ENCODE assay signal across 10 cellular contexts in the genomic region with DNA sequence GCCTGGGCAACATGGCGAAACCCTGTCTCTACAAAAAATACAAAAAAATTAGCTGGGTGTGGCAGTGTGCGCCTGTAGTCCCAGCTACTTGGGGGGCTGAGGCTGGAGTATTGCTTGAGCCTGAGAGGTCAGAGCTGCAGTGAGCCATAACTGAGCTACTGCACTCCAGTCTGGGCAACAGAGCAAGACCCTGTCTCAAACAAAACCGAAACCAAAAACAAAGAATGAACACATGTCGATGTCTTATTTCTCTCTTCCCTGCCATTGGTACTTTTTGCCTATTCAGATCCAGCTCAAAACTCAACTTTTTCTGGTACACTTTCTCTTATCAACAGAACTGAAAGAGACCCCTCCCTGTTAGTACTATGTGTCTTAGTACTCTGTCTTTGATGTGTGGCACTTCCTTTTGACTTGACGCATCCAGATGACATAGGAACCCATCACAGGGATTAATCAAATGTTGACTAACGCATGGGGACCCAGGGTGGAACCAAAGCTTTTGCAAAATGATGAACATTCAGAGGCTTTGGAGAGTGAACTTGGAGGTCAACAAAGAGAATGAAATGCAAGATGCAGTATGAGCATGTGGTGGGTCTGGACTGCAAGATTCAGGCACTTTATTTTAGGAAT. TPM values are rescaled to one million over a fixed set of nuclear protein-coding genes. Genes with fewer than 3 reads are reported as not detected.
DNase-seq lines count a peak whose midpoint lies in the region; ATAC-seq and TF ChIP-seq lines count a peak whose summit lies in the region.
"Had no signal": no experiment of that assay in that cellular context is flagged by ENCODE, and none has a peak within 500 bp of the region (broad histone marks: within the 10 kb centered on the region; RNA-seq: fewer than 3 reads in every experiment).

No MANE protein-coding gene starts in this region.

- no peak overlapping the region for H3K4me3 ChIP-seq in HCT116 (replicated peaks in 1 of 2; ENCODE audit: low read depth in 1 of 2, low read length in 2 of 2)
- H3K4me3 ChIP-seq in adipocyte (ENCODE audit: low read length) = peak overlapping the region; percentile 42
- no peak overlapping the region for H3K4me3 ChIP-seq in skeletal muscle satellite cell (ENCODE audit: low read length)

- H3K9me3 ChIP-seq in HCT116 (ENCODE audit: control insufficient read depth in 1 of 2, insufficient read depth in 1 of 2, low read depth in 1 of 2, low read length in 2 of 2) (no peaks in the 10 kb centered on the region), adipocyte (ENCODE audit: control insufficient read depth, low read length) (no peaks in the 10 kb centered on the region), skeletal muscle satellite cell (replicated peaks; ENCODE audit: low read length) (no peaks in the 10 kb centered on the region)

- no peaks in the 10 kb centered on the region for H3K36me3 Mint-ChIP-seq in activated CD4-positive, alpha-beta T cell treated with anti-CD3 and anti-CD28 coated beads, Interleukin-2, amount 10 ng/mL, durations not matched to agents 24 days and 14 days (ENCODE audit: low read depth)

- H3K36me3 ChIP-seq in HCT116 (ENCODE audit: control insufficient read depth in 1 of 2, insufficient read depth in 2 of 2, low read length in 2 of 2) (peaks cover 0 to 3% of the 10 kb centered on the region in 2 experiments; a peak in 2 of 4 replicates), adipocyte (ENCODE audit: control insufficient read depth, insufficient read depth, low read length, severe bottlenecking) (no peaks in the 10 kb centered on the region), skeletal muscle satellite cell (ENCODE audit: insufficient read depth, low read length) (peaks cover 5% of the 10 kb centered on the region)

- peaks cover 21% of the 10 kb centered on the region for H3K4me1 Mint-ChIP-seq in activated CD4-positive, alpha-beta T cell treated with anti-CD3 and anti-CD28 coated beads, Interleukin-2, amount 10 ng/mL, durations not matched to agents 24 days and 14 days

- RAD21 ChIA-PET in HCT116 (lab: Charles Lee; ENCODE audit: low non-redundant PET in 1 of 2, low total read pairs in 2 of 2, uncharacterized antibody in 2 of 2, unreplicated experiment in 2 of 2) = no interaction called here

- H3K4me1 ChIP-seq in HCT116 (ENCODE audit: control insufficient read depth in 1 of 2, insufficient read depth in 2 of 2, low read length in 2 of 2) (peaks cover 13 to 62% of the 10 kb centered on the region in 2 experiments), adipocyte (ENCODE audit: control insufficient read depth, insufficient read depth, low read length) (peaks cover 28% of the 10 kb centered on the region), skeletal muscle satellite cell (ENCODE audit: control insufficient read depth, insufficient read depth, low read length) (peaks cover 20% of the 10 kb centered on the region)

- H3K4me2 ChIP-seq in HCT116 (ENCODE audit: low read length) (peak overlapping the region; percentile 15), skeletal muscle satellite cell (ENCODE audit: low read length) (peak overlapping the region; percentile 35)

- no peak for TF ChIP-seq POLR2A in HCT116 (IDR thresholded peaks at IDR 0.05; ENCODE audit: borderline replicate concordance, extremely low read depth, insufficient read depth, insufficient read length)

- peak; percentile 58 for DNase-seq in activated CD4-positive, alpha-beta T cell treated with anti-CD3 and anti-CD28 coated beads, Interleukin-2, amount 10 ng/mL, durations not matched to agents 24 days and 14 days
- no peak for DNase-seq in activated CD4-positive, alpha-beta T cell treated with anti-CD3 and anti-CD28 coated beads, Interleukin-2, amount 50 U/mL, for 48 hours
- no peak for DNase-seq in HCT116 (ENCODE audit: low read depth, low spot score)
- no peak for DNase-seq in adipocyte (ENCODE audit: low read depth)
- no peak for DNase-seq in CD1c-positive myeloid dendritic cell (ENCODE audit: extremely low spot score)
- DNase-seq in SKM-1 (lab: John Stamatoyannopoulos, UW; ENCODE audit: unreplicated experiment) = no peak
- no peak for DNase-seq in stimulated activated CD4-positive, alpha-beta T cell treated with anti-CD3 and anti-CD28 coated beads, Interleukin-15, amount 100 ng/mL, for 24 hours
- DNase-seq: NCI-H1436 had no signal

- H3K9me3 Mint-ChIP-seq in activated CD4-positive, alpha-beta T cell treated with anti-CD3 and anti-CD28 coated beads, Interleukin-2, amount 10 ng/mL, durations not matched to agents 24 days and 14 days = no peaks in the 10 kb centered on the region
- H3K9me3 Mint-ChIP-seq: activated naive CD4-positive, alpha-beta T cell treated with anti-CD3 and anti-CD28 coated beads, Interleukin-2, amount 50 U/mL, for 24 hours had no signal

- no peak for TF ChIP-seq CTCF in HCT116 (IDR thresholded peaks at IDR 0.05 in 2 of 3, conservative IDR thresholded peaks at IDR 0.05 in 1 of 3; ENCODE audit: borderline replicate concordance in 1 of 3, insufficient read depth in 1 of 3, low read depth in 2 of 3, low read length in 2 of 3)

- no peaks in the 10 kb centered on the region for H3K9me2 ChIP-seq in HCT116 (ENCODE audit: insufficient read depth)

- intact Hi-C loops in activated CD4-positive, alpha-beta T cell treated with anti-CD3 and anti-CD28 coated beads, Interleukin-2, amount 10 ng/mL, durations not matched to agents 24 days and 14 days (cut with micrococcal nuclease) = no loop called here
- intact Hi-C loops in HCT116 (cut with micrococcal nuclease) = no loop called here

- ATAC-seq in HCT116 = peak; percentile 19; the same call in 1 of the 2 replicates

- H3K27me3 Mint-ChIP-seq in activated CD4-positive, alpha-beta T cell treated with anti-CD3 and anti-CD28 coated beads, Interleukin-2, amount 10 ng/mL, durations not matched to agents 24 days and 14 days = peaks cover 30% of the 10 kb centered on the region

- no peaks in the 10 kb centered on the region; the same call in 1 of the 2 replicates for H4K20me1 ChIP-seq in HCT116 (ENCODE audit: insufficient read depth)

- no peak overlapping the region for H3K27ac Mint-ChIP-seq in activated CD4-positive, alpha-beta T cell treated with anti-CD3 and anti-CD28 coated beads, Interleukin-2, amount 10 ng/mL, durations not matched to agents 24 days and 14 days
- H3K27ac Mint-ChIP-seq: activated naive CD4-positive, alpha-beta T cell treated with anti-CD3 and anti-CD28 coated beads, Interleukin-2, amount 50 U/mL, for 24 hours had no signal

- no peak for TF ChIP-seq RAD21 in HCT116 (IDR thresholded peaks at IDR 0.05; ENCODE audit: low read depth)

- POLR2A ChIA-PET in HCT116 (lab: Charles Lee) = no interaction called here

- CTCF ChIA-PET in HCT116 (lab: Charles Lee) = no interaction called here

- H3K9ac ChIP-seq in HCT116 (ENCODE audit: low read length) = no peak overlapping the region
- H3K9ac ChIP-seq in adipocyte (ENCODE audit: low read length) = no peak overlapping the region
- H3K9ac ChIP-seq in skeletal muscle satellite cell (ENCODE audit: low read depth, low read length) = no peak overlapping the region

- H3K27ac ChIP-seq in HCT116 (ENCODE audit: low read depth, low read length) = no peak overlapping the region

- peaks cover 95% of the 10 kb centered on the region for H3K79me2 ChIP-seq in HCT116 (ENCODE audit: insufficient read depth, low read length)

- no peaks in the 10 kb centered on the region for H3K27me3 ChIP-seq in HCT116 (ENCODE audit: insufficient read depth, low read length)
- H3K27me3 ChIP-seq in adipocyte (replicated peaks; ENCODE audit: control insufficient read depth, insufficient read depth, low read length) = no peaks in the 10 kb centered on the region
- no peaks in the 10 kb centered on the region for H3K27me3 ChIP-seq in skeletal muscle satellite cell (ENCODE audit: control insufficient read depth, insufficient read depth, low read length)

- H3K4me3 Mint-ChIP-seq in activated CD4-positive, alpha-beta T cell treated with anti-CD3 and anti-CD28 coated beads, Interleukin-2, amount 10 ng/mL, durations not matched to agents 24 days and 14 days = peak overlapping the region; percentile 6
- H3K4me3 Mint-ChIP-seq: activated naive CD4-positive, alpha-beta T cell treated with anti-CD3 and anti-CD28 coated beads, Interleukin-2, amount 50 U/mL, for 24 hours had no signal

- H2AFZ ChIP-seq in HCT116 (ENCODE audit: low read depth, low read length, poor library complexity, severe bottlenecking) = no peak overlapping the region

- BruUV-seq in HCT116 (replicated peaks; lab: Mats Ljungman, UMichigan) = no TSS peak

TF ChIP-seq in HCT116, 20 proteins besides CTCF, POLR2A, EP300 and RAD21:
- 0 out of 2 replicates have a peak, but pooled peaks have one; percentile 14 for TF ChIP-seq SP1 (IDR thresholded peaks at IDR 0.05; ENCODE audit: low read depth)
- no peak for TF ChIP-seq EZH2phosphoT487 (IDR thresholded peaks at IDR 0.05; ENCODE audit: borderline replicate concordance)
- TF ChIP-seq, protein P1, sequence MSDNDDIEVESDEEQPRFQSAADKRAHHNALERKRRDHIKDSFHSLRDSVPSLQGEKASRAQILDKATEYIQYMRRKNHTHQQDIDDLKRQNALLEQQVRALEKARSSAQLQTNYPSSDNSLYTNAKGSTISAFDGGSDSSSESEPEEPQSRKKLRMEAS (IDR thresholded peaks at IDR 0.05) = no peak
TF ChIP-seq in HCT116: peak in this region for 1.

RNA-seq across cellular contexts. Expression of a gene that starts 44.8 kb away (rescaled TPM):
- total RNA-seq in activated CD4-positive, alpha-beta T cell treated with anti-CD3 and anti-CD28 coated beads, Interleukin-2, amount 10 ng/mL, durations not matched to agents 24 days and 14 days = 1.0 and 1.1 TPM in 2 replicates
- total RNA-seq in HCT116 (2021; ENCODE audit: unreplicated experiment) = 1,220 TPM
- polyA plus RNA-seq in HCT116 (2012) = 767 and 873 TPM in 2 replicates
- 146 and 264 TPM in 2 replicates for total RNA-seq in skeletal muscle satellite cell (2012; rRNA removed)

Comparison
In these comparisons a context has a peak if more than half of its experiments do, and no peak if none do; other contexts are left out.
1. RNA of a gene that starts 44.8 kb away (total RNA-seq): 1,220 TPM in HCT116 (single experiment); 1.0 to 1.1 TPM in activated CD4-positive, alpha-beta T cell treated with anti-CD3 and anti-CD28 coated beads, Interleukin-2, amount 10 ng/mL, durations not matched to agents 24 days and 14 days; every median in the first group is over 100 times any median in the second.